ENCODE assay signal across 32 cellular contexts in the genomic region with DNA sequence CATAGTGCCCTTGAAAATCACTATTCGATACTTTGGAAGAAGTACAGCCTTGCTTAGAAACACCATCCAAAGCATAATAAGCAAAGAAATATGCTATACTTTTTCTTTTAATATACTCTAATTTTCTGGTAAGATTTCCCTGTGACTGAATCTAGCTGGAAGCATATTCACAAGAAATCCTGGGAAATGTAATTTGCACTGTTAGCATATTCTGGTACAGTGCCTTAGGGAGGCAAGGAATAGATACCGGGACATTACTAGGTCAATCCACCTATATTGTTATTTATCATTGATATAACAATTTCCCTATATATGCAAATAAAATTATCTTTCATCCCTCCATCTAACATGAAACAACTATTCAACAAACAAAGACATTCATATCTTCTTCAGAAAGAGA.
DNase-seq lines count a peak whose midpoint lies in the region; ATAC-seq, FAIRE-seq and TF ChIP-seq lines count a peak whose summit lies in the region.
"Had no signal": no experiment of that assay in that cellular context is flagged by ENCODE, and none has a peak within 500 bp of the region (broad histone marks: within the 10 kb centered on the region; RNA-seq: fewer than 3 reads in every experiment).

No MANE protein-coding gene starts in this region.

- H2AK9ac ChIP-seq in IMR-90 (replicated peaks; ENCODE audit: low read depth, low read length, poor library complexity): no peak overlapping the region

- no peak overlapping the region for H3K23ac ChIP-seq in IMR-90 (ENCODE audit: low read depth, low read length)

- TF ChIP-seq EP300 in HepG2 (IDR thresholded peaks at IDR 0.05; ENCODE audit: low read depth in 2 of 2, low read length in 2 of 2): no peak
- TF ChIP-seq EP300 in HepG2 (CRISPR knock-in tag; IDR thresholded peaks at IDR 0.05; ENCODE audit: borderline replicate concordance): no peak
- TF ChIP-seq EP300 in A549 (IDR thresholded peaks at IDR 0.05): no peak

- no peak overlapping the region for H3K56ac ChIP-seq in IMR-90 (ENCODE audit: extremely low read depth, insufficient read depth, low read length)

- H3K4me2 ChIP-seq in HepG2 (ENCODE audit: low read depth, low read length): no peak overlapping the region
- no peak overlapping the region for H3K4me2 ChIP-seq in A549
- no peak overlapping the region for H3K4me2 ChIP-seq in IMR-90 (ENCODE audit: low read depth, low read length)
- H3K4me2 ChIP-seq: BLaER1; BLaER1 treated with 17β-estradiol and CSF1 and Interleukin-3, amounts not matched to agents 10 nM and 100 nM had no signal

- no peak overlapping the region for H4K5ac ChIP-seq in IMR-90 (ENCODE audit: low read depth, low read length)

- H3K4me1 ChIP-seq in HepG2 (ENCODE audit: insufficient read depth, low read length): no peaks in the 10 kb centered on the region
- H3K4me1 ChIP-seq in right lobe of liver: no peaks in the 10 kb centered on the region
- no peaks in the 10 kb centered on the region for H3K4me1 ChIP-seq in A549
- no peaks in the 10 kb centered on the region for H3K4me1 ChIP-seq in IMR-90 (ENCODE audit: control insufficient read depth, insufficient read depth, low read length)
- H3K4me1 ChIP-seq: BE2C; BLaER1; BLaER1 treated with 17β-estradiol and CSF1 and Interleukin-3, amounts not matched to agents 10 nM and 100 nM; Caco-2 had no signal

- WGBS in HepG2 (ENCODE audit: low lambda C conversion rate): 23% methylated on average over 2 of the region's 2 CpGs
- 63% methylated on average over 2 of the region's 2 CpGs for WGBS in right lobe of liver (ENCODE audit: insufficient coverage, low coverage, low lambda C conversion rate, missing lambda C conversion rate)
- WGBS in A549 (ENCODE audit: missing lambda C conversion rate): 85% methylated on average over 2 of the region's 2 CpGs
- no CpG with 5 or more reads among the region's 2 CpGs for WGBS in IMR-90 (ENCODE audit: extremely low coverage in 2 of 2, insufficient read length in 1 of 2), 2 experiments

- H3K79me1 ChIP-seq in IMR-90 (ENCODE audit: low read depth in 1 of 2, low read length in 2 of 2): no peaks in the 10 kb centered on the region

- FAIRE-seq in HepG2 (lab: Jason Lieb, UNC) (no peak), A549 (lab: Jason Lieb, UNC) (no peak)
- FAIRE-seq: A204.1, D721Med had no signal

- BruUV-seq in HepG2 (replicated peaks; lab: Mats Ljungman, UMichigan): no TSS peak
- no TSS peak for BruUV-seq in IMR-90 (replicated peaks; lab: Mats Ljungman, UMichigan)

- no peak for DNase-seq in HepG2 (ENCODE audit: low spot score)
- no peak for DNase-seq in right lobe of liver
- DNase-seq in A549 (ENCODE audit: low read depth in 1 of 2, low spot score in 1 of 2): no peak
- no peak for DNase-seq in IMR-90
- DNase-seq in left ventricle myocardium superior: no peak
- no peak for DNase-seq in activated naive CD4-positive, alpha-beta T cell (lab: John Stamatoyannopoulos, UW)
- DNase-seq: 8988T; ACHN; AML-193; BE2C; C1 segment of cervical spinal cord; Caco-2; Calu3; CD4-positive, alpha-beta memory T cell; CD4-positive, alpha-beta T cell; CD4-positive, CD25-positive, alpha-beta regulatory T cell; CD8-positive, alpha-beta memory T cell; CD8-positive, alpha-beta T cell; COR-L47; DMS 273 treated with DMSO at 0.1 percent for 48 hours; DMS153; DMS53; DMS79; DMS79 treated with DMSO at 0.1 percent for 48 hours; DND-41; EL had no signal

- H2BK20ac ChIP-seq in IMR-90 (ENCODE audit: low read depth, low read length): no peak overlapping the region

- H2BK15ac ChIP-seq in IMR-90 (ENCODE audit: low read depth, low read length): no peak overlapping the region

- dilution Hi-C loops in IMR-90 (cut with HindIII; ENCODE audit: low sequenced_read_pairs, unreplicated experiment): no loop called here

- no peaks in the 10 kb centered on the region for H4K20me1 ChIP-seq in HepG2 (ENCODE audit: insufficient read depth, low read length)
- H4K20me1 ChIP-seq in IMR-90 (ENCODE audit: insufficient read depth, low read length): no peaks in the 10 kb centered on the region
- H4K20me1 ChIP-seq: BLaER1; BLaER1 treated with 17β-estradiol and CSF1 and Interleukin-3, amounts not matched to agents 10 nM and 100 nM had no signal

- H3K79me2 ChIP-seq in HepG2 (ENCODE audit: insufficient read depth, low read length): no peaks in the 10 kb centered on the region

- H3K4ac ChIP-seq in IMR-90 (ENCODE audit: low read depth, low read length): no peak overlapping the region

- H3K14ac ChIP-seq in IMR-90 (replicated peaks; ENCODE audit: low read depth, low read length): no peak overlapping the region

- no peak overlapping the region for H2AFZ ChIP-seq in HepG2 (ENCODE audit: low read length)
- H2AFZ ChIP-seq in IMR-90 (replicated peaks; ENCODE audit: low read length, poor library complexity): no peak overlapping the region

- no peak overlapping the region for H3K18ac ChIP-seq in IMR-90 (ENCODE audit: low read depth, low read length)

- H3K4me3 ChIP-seq in HepG2 (replicated peaks in 1 of 3; ENCODE audit: insufficient read depth in 1 of 3, low read depth in 2 of 3, low read length in 3 of 3) (no peak overlapping the region), right lobe of liver (no peak overlapping the region), A549 (no peak overlapping the region), IMR-90 (ENCODE audit: insufficient read depth, low read depth, low read length) (no peak overlapping the region)
- H3K4me3 ChIP-seq: BLaER1; BLaER1 treated with 17β-estradiol and CSF1 and Interleukin-3, amounts not matched to agents 10 nM and 100 nM had no signal

- intact Hi-C loops in HepG2 (cut with micrococcal nuclease; ENCODE audit: unreplicated experiment) (no loop called here), right lobe of liver (cut with DNase I) (no loop called here), IMR-90 (cut with micrococcal nuclease) (no loop called here), left ventricle myocardium superior (cut with micrococcal nuclease) (no loop called here)

- no peak overlapping the region for H2BK120ac ChIP-seq in IMR-90 (ENCODE audit: low read depth, low read length)

- H3K36me3 ChIP-seq in HepG2 (replicated peaks in 1 of 2; ENCODE audit: control insufficient read depth in 1 of 2, insufficient read depth in 2 of 2, low read length in 2 of 2) (no peaks in the 10 kb centered on the region), right lobe of liver (no peaks in the 10 kb centered on the region), IMR-90 (ENCODE audit: control insufficient read depth, insufficient read depth, low read length) (no peaks in the 10 kb centered on the region)
- H3K36me3 ChIP-seq: BE2C; BLaER1; BLaER1 treated with 17β-estradiol and CSF1 and Interleukin-3, amounts not matched to agents 10 nM and 100 nM had no signal

- H4K8ac ChIP-seq in IMR-90 (ENCODE audit: low read depth in 2 of 2, low read length in 2 of 2): no peak overlapping the region

- CTCF ChIA-PET in HepG2 (lab: Yijun Ruan, JAX; ENCODE audit: low intra/inter-chr PET ratio, low total read pairs): no interaction called here
- CTCF ChIA-PET in A549 (lab: Yijun Ruan, JAX): no interaction called here
- CTCF ChIA-PET in IMR-90 (lab: Yijun Ruan, JAX): no interaction called here

- H3K9ac ChIP-seq in HepG2 (ENCODE audit: insufficient read depth, low read depth, low read length): no peak overlapping the region
- H3K9ac ChIP-seq in IMR-90 (ENCODE audit: low read depth, low read length): no peak overlapping the region
- H3K9ac ChIP-seq: BLaER1; BLaER1 treated with 17β-estradiol and CSF1 and Interleukin-3, amounts not matched to agents 10 nM and 100 nM had no signal

- no peak for TF ChIP-seq POLR2A in HepG2 (IDR thresholded peaks at IDR 0.05; ENCODE audit: insufficient read depth in 1 of 2, low read depth in 2 of 2, low read length in 2 of 2)
- TF ChIP-seq POLR2A in right lobe of liver (IDR thresholded peaks at IDR 0.05): no peak
- TF ChIP-seq POLR2A in A549 (IDR thresholded peaks at IDR 0.05; ENCODE audit: low read length): no peak
- no peak for TF ChIP-seq POLR2A in IMR-90 (IDR thresholded peaks at IDR 0.05; ENCODE audit: low read depth, low read length)

- no peak overlapping the region for H2AK5ac ChIP-seq in IMR-90 (ENCODE audit: low read depth, low read length)

- TF ChIP-seq RAD21 in HepG2 (CRISPR knock-in tag; IDR thresholded peaks at IDR 0.05) (no peak), A549 (conservative IDR thresholded peaks at IDR 0.05 in 1 of 2, IDR thresholded peaks at IDR 0.05 in 1 of 2) (no peak), IMR-90 (IDR thresholded peaks at IDR 0.05; ENCODE audit: low read length) (no peak)

- peaks cover 40% of the 10 kb centered on the region for H3K9me3 ChIP-seq in HepG2 (ENCODE audit: low read length)
- no peaks in the 10 kb centered on the region for H3K9me3 ChIP-seq in right lobe of liver
- H3K9me3 ChIP-seq in A549: no peaks in the 10 kb centered on the region
- H3K9me3 ChIP-seq in IMR-90 (ENCODE audit: control insufficient read depth, insufficient read depth, low read length): peaks cover 4% of the 10 kb centered on the region; the same call in 1 of the 2 replicates
- H3K9me3 ChIP-seq: BE2C; BLaER1; BLaER1 treated with 17β-estradiol and CSF1 and Interleukin-3, amounts not matched to agents 10 nM and 100 nM; Caco-2 had no signal

- H3K27me3 ChIP-seq in HepG2 (ENCODE audit: control insufficient read depth in 1 of 2, insufficient read depth in 2 of 2, low read length in 2 of 2) (no peaks in the 10 kb centered on the region), right lobe of liver (no peaks in the 10 kb centered on the region), IMR-90 (ENCODE audit: control insufficient read depth, insufficient read depth, low read length) (no peaks in the 10 kb centered on the region)
- H3K27me3 ChIP-seq: BE2C; BLaER1; BLaER1 treated with 17β-estradiol and CSF1 and Interleukin-3, amounts not matched to agents 10 nM and 100 nM had no signal

- H2BK5ac ChIP-seq in IMR-90 (ENCODE audit: low read depth, low read length, poor library complexity, severe bottlenecking): no peak overlapping the region

- ATAC-seq in HepG2: no peak
- no peak for ATAC-seq in right lobe of liver
- no peak for ATAC-seq in A549
- no peak for ATAC-seq in IMR-90 (ENCODE audit: low read depth)
- no peak for ATAC-seq in left ventricle myocardium superior
- ATAC-seq: CD8-positive, alpha-beta T cell had no signal

- H3K27ac ChIP-seq in HepG2 (ENCODE audit: extremely low read length, insufficient read depth, low read length) (no peak overlapping the region), right lobe of liver (no peak overlapping the region), A549 (no peak overlapping the region), IMR-90 (ENCODE audit: insufficient read depth, low read length) (no peak overlapping the region)
- H3K27ac ChIP-seq: 22Rv1; BLaER1; BLaER1 treated with 17β-estradiol and CSF1 and Interleukin-3, amounts not matched to agents 10 nM and 100 nM; C4-2B had no signal

- in situ Hi-C loops in HepG2 (cut with HindIII; ENCODE audit: extremely low pct_ligation_motif_present, low pct_unique_long_range_greater_than_20kb) (no loop called here), IMR-90 (cut with MboI; ENCODE audit: low sequenced_read_pairs) (no loop called here)

- POLR2A ChIA-PET in HepG2 (lab: Yijun Ruan, JAX) (no interaction called here), A549 (lab: Yijun Ruan, JAX) (no interaction called here), IMR-90 (lab: Charles Lee; ENCODE audit: unreplicated experiment) (no interaction called here)

- no peaks in the 10 kb centered on the region for H3K9me1 ChIP-seq in IMR-90 (ENCODE audit: insufficient read depth, low read length)

- no peak for TF ChIP-seq CTCF in HepG2 (CRISPR knock-in tag; IDR thresholded peaks at IDR 0.05)
- TF ChIP-seq CTCF in right lobe of liver (IDR thresholded peaks at IDR 0.05): no peak
- TF ChIP-seq CTCF in A549 (IDR thresholded peaks at IDR 0.05): no peak
- TF ChIP-seq CTCF in IMR-90 (conservative IDR thresholded peaks at IDR 0.05; ENCODE audit: low read depth, low read length): no peak

- H4K91ac ChIP-seq in IMR-90 (ENCODE audit: insufficient read depth, low read depth, low read length): no peak overlapping the region
